Comparison of ENCODE assay signal across 2 cellular contexts in the genomic region with DNA sequence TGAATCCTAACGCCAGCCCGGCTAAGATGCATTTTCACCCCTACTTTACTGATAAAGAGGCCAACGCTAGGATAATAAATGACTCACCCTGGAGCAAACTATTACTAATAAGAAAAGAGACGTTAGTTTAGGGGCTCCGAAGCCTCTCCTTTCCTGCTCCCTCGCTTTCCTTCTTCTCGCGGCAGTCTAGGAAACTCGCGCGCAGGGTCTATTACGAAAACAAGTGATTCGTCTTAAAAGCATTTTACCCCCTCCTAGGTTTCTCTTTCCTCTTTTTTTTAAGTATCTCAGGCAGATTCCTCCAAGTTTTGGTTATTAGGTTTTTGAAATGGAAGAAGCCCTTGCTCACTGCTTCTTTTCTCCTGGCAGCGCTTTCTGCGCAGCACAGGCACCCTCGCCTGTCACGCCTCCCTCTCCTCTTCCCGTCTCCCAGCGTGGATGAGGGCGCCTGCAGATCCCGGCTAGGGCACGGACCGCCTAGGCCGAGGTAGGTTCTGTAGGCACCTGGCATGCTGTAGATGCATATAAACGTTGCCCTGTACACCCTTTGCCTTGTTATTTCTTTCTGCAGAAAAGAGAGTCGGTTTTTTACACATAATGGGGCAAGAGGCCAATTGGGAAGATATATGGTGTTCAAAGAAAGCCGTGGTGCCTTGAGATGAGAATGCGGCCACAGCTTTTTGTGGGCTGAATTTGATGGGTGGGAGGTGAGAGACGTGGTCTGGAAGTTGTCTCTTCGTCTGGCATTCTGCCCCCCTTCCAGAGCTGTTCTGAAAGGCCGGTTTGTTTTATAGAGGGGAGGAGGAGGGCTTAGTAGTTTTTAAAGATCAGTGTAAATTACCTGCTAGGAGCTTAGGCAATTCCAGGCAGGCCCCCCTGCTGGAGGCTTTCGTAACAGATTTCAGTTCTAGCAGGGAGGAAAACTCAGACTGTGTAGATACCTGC.
TF ChIP-seq lines count a peak whose summit lies in the region.

No MANE protein-coding gene starts in this region.

TF ChIP-seq in HEK293, 187 proteins besides CTCF, POLR2A, EP300 and RAD21 (continued from another document and continues in another):
- TF ChIP-seq PRDM10 (tag by site-specific recombination; IDR thresholded peaks at IDR 0.05) (peak; percentile 36), ZNF585B (tag by site-specific recombination; IDR thresholded peaks at IDR 0.05) (no peak), ZNF274 (IDR thresholded peaks at IDR 0.05; ENCODE audit: low read length) (no peak), ZNF274 (tag by site-specific recombination; IDR thresholded peaks at IDR 0.05; ENCODE audit: borderline replicate concordance) (no peak), ZNF266 (tag by site-specific recombination; IDR thresholded peaks at IDR 0.05; ENCODE audit: low read depth) (no peak), ZSCAN23 (tag by site-specific recombination; IDR thresholded peaks at IDR 0.05) (no peak), ZNF423 (tag by site-specific recombination; IDR thresholded peaks at IDR 0.05) (0 out of 2 replicates have a peak, but pooled peaks have one; percentile 20), PRDM1 (tag by site-specific recombination; IDR thresholded peaks at IDR 0.05) (peak; percentile 16; the same call in 1 of the 2 replicates), ZNF140 (tag by site-specific recombination; IDR thresholded peaks at IDR 0.05) (no peak), ZBTB20 (tag by site-specific recombination; IDR thresholded peaks at IDR 0.05) (no peak), KLF10 (tag by site-specific recombination; IDR thresholded peaks at IDR 0.05) (no peak)
- TF ChIP-seq, protein P1, sequence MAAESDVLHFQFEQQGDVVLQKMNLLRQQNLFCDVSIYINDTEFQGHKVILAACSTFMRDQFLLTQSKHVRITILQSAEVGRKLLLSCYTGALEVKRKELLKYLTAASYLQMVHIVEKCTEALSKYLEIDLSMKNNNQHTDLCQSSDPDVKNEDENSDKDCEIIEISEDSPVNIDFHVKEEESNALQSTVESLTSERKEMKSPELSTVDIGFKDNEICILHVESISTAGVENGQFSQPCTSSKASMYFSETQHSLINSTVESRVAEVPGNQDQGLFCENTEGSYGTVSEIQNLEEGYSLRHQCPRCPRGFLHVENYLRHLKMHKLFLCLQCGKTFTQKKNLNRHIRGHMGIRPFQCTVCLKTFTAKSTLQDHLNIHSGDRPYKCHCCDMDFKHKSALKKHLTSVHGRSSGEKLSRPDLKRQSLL (tag by site-specific recombination; IDR thresholded peaks at IDR 0.05), result no peak
- TF ChIP-seq, protein P2, sequence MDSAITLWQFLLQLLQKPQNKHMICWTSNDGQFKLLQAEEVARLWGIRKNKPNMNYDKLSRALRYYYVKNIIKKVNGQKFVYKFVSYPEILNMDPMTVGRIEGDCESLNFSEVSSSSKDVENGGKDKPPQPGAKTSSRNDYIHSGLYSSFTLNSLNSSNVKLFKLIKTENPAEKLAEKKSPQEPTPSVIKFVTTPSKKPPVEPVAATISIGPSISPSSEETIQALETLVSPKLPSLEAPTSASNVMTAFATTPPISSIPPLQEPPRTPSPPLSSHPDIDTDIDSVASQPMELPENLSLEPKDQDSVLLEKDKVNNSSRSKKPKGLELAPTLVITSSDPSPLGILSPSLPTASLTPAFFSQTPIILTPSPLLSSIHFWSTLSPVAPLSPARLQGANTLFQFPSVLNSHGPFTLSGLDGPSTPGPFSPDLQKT (IDR thresholded peaks at IDR 0.05; ENCODE audit: borderline replicate concordance, low read depth, low read length), result no peak
- TF ChIP-seq, protein P3, sequence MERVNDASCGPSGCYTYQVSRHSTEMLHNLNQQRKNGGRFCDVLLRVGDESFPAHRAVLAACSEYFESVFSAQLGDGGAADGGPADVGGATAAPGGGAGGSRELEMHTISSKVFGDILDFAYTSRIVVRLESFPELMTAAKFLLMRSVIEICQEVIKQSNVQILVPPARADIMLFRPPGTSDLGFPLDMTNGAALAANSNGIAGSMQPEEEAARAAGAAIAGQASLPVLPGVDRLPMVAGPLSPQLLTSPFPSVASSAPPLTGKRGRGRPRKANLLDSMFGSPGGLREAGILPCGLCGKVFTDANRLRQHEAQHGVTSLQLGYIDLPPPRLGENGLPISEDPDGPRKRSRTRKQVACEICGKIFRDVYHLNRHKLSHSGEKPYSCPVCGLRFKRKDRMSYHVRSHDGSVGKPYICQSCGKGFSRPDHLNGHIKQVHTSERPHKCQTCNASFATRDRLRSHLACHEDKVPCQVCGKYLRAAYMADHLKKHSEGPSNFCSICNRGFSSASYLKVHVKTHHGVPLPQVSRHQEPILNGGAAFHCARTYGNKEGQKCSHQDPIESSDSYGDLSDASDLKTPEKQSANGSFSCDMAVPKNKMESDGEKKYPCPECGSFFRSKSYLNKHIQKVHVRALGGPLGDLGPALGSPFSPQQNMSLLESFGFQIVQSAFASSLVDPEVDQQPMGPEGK (tag by site-specific recombination; IDR thresholded peaks at IDR 0.05), result no peak
- TF ChIP-seq, protein P4, sequence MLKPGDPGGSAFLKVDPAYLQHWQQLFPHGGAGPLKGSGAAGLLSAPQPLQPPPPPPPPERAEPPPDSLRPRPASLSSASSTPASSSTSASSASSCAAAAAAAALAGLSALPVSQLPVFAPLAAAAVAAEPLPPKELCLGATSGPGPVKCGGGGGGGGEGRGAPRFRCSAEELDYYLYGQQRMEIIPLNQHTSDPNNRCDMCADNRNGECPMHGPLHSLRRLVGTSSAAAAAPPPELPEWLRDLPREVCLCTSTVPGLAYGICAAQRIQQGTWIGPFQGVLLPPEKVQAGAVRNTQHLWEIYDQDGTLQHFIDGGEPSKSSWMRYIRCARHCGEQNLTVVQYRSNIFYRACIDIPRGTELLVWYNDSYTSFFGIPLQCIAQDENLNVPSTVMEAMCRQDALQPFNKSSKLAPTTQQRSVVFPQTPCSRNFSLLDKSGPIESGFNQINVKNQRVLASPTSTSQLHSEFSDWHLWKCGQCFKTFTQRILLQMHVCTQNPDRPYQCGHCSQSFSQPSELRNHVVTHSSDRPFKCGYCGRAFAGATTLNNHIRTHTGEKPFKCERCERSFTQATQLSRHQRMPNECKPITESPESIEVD (tag by site-specific recombination; IDR thresholded peaks at IDR 0.05), result peak; percentile 56; the same call in 1 of the 2 replicates

TF ChIP-seq in K562, 482 proteins besides CTCF, POLR2A, EP300 and RAD21 (continued from another document):
- TF ChIP-seq, protein P5, sequence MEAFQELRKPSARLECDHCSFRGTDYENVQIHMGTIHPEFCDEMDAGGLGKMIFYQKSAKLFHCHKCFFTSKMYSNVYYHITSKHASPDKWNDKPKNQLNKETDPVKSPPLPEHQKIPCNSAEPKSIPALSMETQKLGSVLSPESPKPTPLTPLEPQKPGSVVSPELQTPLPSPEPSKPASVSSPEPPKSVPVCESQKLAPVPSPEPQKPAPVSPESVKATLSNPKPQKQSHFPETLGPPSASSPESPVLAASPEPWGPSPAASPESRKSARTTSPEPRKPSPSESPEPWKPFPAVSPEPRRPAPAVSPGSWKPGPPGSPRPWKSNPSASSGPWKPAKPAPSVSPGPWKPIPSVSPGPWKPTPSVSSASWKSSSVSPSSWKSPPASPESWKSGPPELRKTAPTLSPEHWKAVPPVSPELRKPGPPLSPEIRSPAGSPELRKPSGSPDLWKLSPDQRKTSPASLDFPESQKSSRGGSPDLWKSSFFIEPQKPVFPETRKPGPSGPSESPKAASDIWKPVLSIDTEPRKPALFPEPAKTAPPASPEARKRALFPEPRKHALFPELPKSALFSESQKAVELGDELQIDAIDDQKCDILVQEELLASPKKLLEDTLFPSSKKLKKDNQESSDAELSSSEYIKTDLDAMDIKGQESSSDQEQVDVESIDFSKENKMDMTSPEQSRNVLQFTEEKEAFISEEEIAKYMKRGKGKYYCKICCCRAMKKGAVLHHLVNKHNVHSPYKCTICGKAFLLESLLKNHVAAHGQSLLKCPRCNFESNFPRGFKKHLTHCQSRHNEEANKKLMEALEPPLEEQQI (IDR thresholded peaks at IDR 0.05), result no peak
- TF ChIP-seq PRPF4 (IDR thresholded peaks at IDR 0.05; ENCODE audit: insufficient read depth, low read depth, low read length, poor library complexity, severe bottlenecking), result no peak
